Comparison of ENCODE assay signal across 8 cellular contexts in the genomic region with DNA sequence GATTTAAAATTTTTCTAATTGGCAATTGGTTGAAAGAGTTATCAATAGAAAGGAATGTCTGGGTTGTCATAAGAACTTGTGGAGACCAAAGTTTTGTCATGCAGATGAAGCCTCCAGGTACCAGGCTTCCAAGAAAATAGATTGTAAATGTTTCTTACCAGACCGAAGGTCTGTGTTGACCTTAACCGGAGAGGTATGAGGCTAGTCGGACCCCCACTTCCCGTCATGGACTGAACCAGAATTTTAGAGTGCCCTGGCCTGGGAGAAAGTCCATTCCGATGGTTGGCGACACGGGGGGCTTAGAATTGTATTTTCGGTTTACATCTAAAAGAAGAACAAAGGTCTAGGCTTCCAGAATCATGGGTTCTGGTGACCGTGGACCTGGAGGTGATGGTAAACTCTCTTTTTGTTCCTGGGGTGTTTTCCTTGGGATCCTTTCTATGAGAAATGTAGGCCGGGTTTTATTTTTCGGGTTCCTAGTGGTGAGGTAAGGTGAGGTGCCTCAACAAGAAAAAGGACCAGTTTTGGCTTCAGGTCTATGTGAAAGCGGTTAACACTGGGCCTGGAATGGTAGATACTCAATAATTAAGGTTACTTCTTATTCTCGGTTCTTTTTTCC. TPM values are rescaled to one million over a fixed set of nuclear protein-coding genes. Genes with fewer than 3 reads are reported as not detected.
DNase-seq lines count a peak whose midpoint lies in the region; ATAC-seq and TF ChIP-seq lines count a peak whose summit lies in the region.

No MANE protein-coding gene starts in this region.

- peak overlapping the region; percentile 93 for H3K27ac Mint-ChIP-seq in activated CD8-positive, alpha-beta memory T cell treated with anti-CD3 and anti-CD28 coated beads, Interleukin-2, amount 10 ng/mL, durations not matched to agents 7 days and 5 days

- WGBS in lower leg skin, 2 donors = 45 to 53% methylated on average over 13 of the region's 13 CpGs
- WGBS in thyroid gland, 2 donors = 40 to 42% methylated on average over 13 of the region's 13 CpGs

- H3K9me3 Mint-ChIP-seq in activated CD8-positive, alpha-beta memory T cell treated with anti-CD3 and anti-CD28 coated beads, Interleukin-2, amount 10 ng/mL, durations not matched to agents 7 days and 5 days (ENCODE audit: low read depth) = no peaks in the 10 kb centered on the region

- H3K4me3 Mint-ChIP-seq in activated CD8-positive, alpha-beta memory T cell treated with anti-CD3 and anti-CD28 coated beads, Interleukin-2, amount 10 ng/mL, durations not matched to agents 7 days and 5 days = peak overlapping the region; percentile 95

- peaks cover 6 to 15% of the 10 kb centered on the region in 2 donors for H3K4me1 ChIP-seq in thyroid gland

- no peaks in the 10 kb centered on the region for H3K27me3 ChIP-seq in thyroid gland

- H3K36me3 ChIP-seq in thyroid gland = peaks cover 5 to 12% of the 10 kb centered on the region in 2 donors

- peaks cover 18% of the 10 kb centered on the region for H3K36me3 Mint-ChIP-seq in activated CD8-positive, alpha-beta memory T cell treated with anti-CD3 and anti-CD28 coated beads, Interleukin-2, amount 10 ng/mL, durations not matched to agents 7 days and 5 days

- H3K4me1 Mint-ChIP-seq in activated CD8-positive, alpha-beta memory T cell treated with anti-CD3 and anti-CD28 coated beads, Interleukin-2, amount 10 ng/mL, durations not matched to agents 7 days and 5 days = peaks cover 35% of the 10 kb centered on the region

- no peak for DNase-seq in activated CD8-positive, alpha-beta memory T cell treated with anti-CD3 and anti-CD28 coated beads, Interleukin-2, amount 10 ng/mL, durations not matched to agents 7 days and 5 days
- DNase-seq in activated CD8-positive, alpha-beta memory T cell treated with anti-CD3 and anti-CD28 coated beads, Interleukin-2, amount 50 U/mL, for 4 hours = no peak
- DNase-seq in astrocyte of the cerebellum (ENCODE audit: low read depth) (no peak), lower leg skin (ENCODE audit: low spot score in 2 of 2) (no peak), thyroid gland (peak; percentile 1 to 10), UCSD-AML1 (lab: John Stamatoyannopoulos, UW; ENCODE audit: unreplicated experiment) (no peak), GM13976 (ENCODE audit: low spot score) (no peak), HK-2 (ENCODE audit: unreplicated experiment) (no peak)

- no peak for TF ChIP-seq POLR2A in lower leg skin (IDR thresholded peaks at IDR 0.05)
- TF ChIP-seq POLR2A in thyroid gland (IDR thresholded peaks at IDR 0.05) = no peak

- in situ Hi-C loops in astrocyte of the cerebellum (cut with HindIII; ENCODE audit: low sequenced_read_pairs) = no loop called here
- in situ Hi-C loops in GM13976 (cut with MboI; ENCODE audit: low sequenced_read_pairs, unreplicated experiment) = no loop called here

- TF ChIP-seq CTCF in astrocyte of the cerebellum (IDR thresholded peaks at IDR 0.05; ENCODE audit: low read depth, low read length, missing control alignments) (no peak), lower leg skin (IDR thresholded peaks at IDR 0.05) (no peak), thyroid gland (IDR thresholded peaks at IDR 0.05) (peak in 1 of 6 experiments; percentile 14), GM13976 (IDR thresholded peaks at IDR 0.05; ENCODE audit: borderline replicate concordance, control extremely low read depth, extremely low read depth, insufficient read depth, missing control alignments) (no peak)

- ATAC-seq in activated CD8-positive, alpha-beta memory T cell treated with anti-CD3 and anti-CD28 coated beads, Interleukin-2, amount 10 ng/mL, durations not matched to agents 7 days and 5 days = no peak

- H3K4me3 ChIP-seq in astrocyte of the cerebellum (ENCODE audit: low read depth, low read length) (peak overlapping the region; percentile 94), lower leg skin (ENCODE audit: low read depth, poor library complexity, severe bottlenecking) (peak overlapping the region; percentile 89), thyroid gland (replicated peaks in 1 of 3) (peak overlapping the region in 2 of 3 donors; percentile 81 to 94)

- intact Hi-C loops in lower leg skin (cut with DNase I; ENCODE audit: low total_unique reads) (no loop called here), thyroid gland (cut with DNase I) (no loop called here)

- H3K27me3 Mint-ChIP-seq in activated CD8-positive, alpha-beta memory T cell treated with anti-CD3 and anti-CD28 coated beads, Interleukin-2, amount 10 ng/mL, durations not matched to agents 7 days and 5 days = peaks cover 2% of the 10 kb centered on the region

- no peaks in the 10 kb centered on the region for H3K9me3 ChIP-seq in thyroid gland

- peak overlapping the region; percentile 81 to 93 (median 86) for H3K27ac ChIP-seq in thyroid gland

- CTCF ChIA-PET in activated CD8-positive, alpha-beta memory T cell treated with anti-CD3 and anti-CD28 coated beads, Interleukin-2, amount 10 ng/mL, durations not matched to agents 7 days and 5 days (lab: Charles Lee) = no interaction called here

RNA-seq across cellular contexts. Expression of a gene that starts 0.4 kb away (rescaled TPM):
- total RNA-seq in activated CD8-positive, alpha-beta memory T cell treated with anti-CD3 and anti-CD28 coated beads, Interleukin-2, amount 10 ng/mL, durations not matched to agents 7 days and 5 days = 10 to 100 TPM; 51.5 to 62.0 TPM
- total RNA-seq in lower leg skin (10 to 100 TPM; 23.4 to 27.1 (median 24.2) TPM), thyroid gland (10 to 100 TPM; 44.3 to 62.0 (median 57.1) TPM)

Comparison
In these comparisons a context has a peak if more than half of its experiments do, and no peak if none do; other contexts are left out.
1. DNase-seq: peak in thyroid gland (2 of 2); none in activated CD8-positive, alpha-beta memory T cell treated with anti-CD3 and anti-CD28 coated beads, Interleukin-2, amount 10 ng/mL, durations not matched to agents 7 days and 5 days (single experiment), activated CD8-positive, alpha-beta memory T cell treated with anti-CD3 and anti-CD28 coated beads, Interleukin-2, amount 50 U/mL, for 4 hours (single experiment), astrocyte of the cerebellum (single experiment), lower leg skin (0 of 2), UCSD-AML1 (single experiment), GM13976 (single experiment) and HK-2 (single experiment).
2. Peak in every context shown above with its lines, with median percentiles within 50 percentile points of each other: H3K4me3 ChIP-seq.